In the genomic region with DNA sequence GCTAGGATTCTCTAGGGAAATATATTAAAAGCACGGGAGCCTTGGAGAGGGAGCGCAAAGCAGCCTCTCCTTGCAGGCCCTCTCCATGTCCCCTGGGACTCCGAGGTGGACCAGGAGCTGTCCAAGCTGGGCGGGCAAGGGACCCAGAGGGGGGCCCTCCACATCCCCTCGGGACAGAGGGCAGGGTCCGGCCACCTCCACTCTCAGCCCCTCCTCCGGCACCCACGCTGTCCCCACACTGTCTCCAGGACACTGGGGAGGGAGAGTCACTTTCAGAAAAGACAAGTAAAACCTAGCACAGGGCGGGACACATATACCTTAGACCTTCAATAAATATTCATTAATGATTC, we compare ENCODE assay signal across 10 cellular contexts.
DNase-seq lines count a peak whose midpoint lies in the region; TF ChIP-seq lines count a peak whose summit lies in the region.
"Had no signal": no experiment of that assay in that cellular context is flagged by ENCODE, and none has a peak within 500 bp of the region (broad histone marks: within the 10 kb centered on the region; RNA-seq: fewer than 3 reads in every experiment).

No MANE protein-coding gene starts in this region.

- peaks cover 14 to 37% of the 10 kb centered on the region in 2 donors for H3K27me3 ChIP-seq in mucosa of rectum (ENCODE audit: control insufficient read depth in 2 of 2, insufficient read depth in 2 of 2, low read length in 2 of 2)
- no peaks in the 10 kb centered on the region for H3K27me3 ChIP-seq in thyroid gland

- no peaks in the 10 kb centered on the region for H3K36me3 Mint-ChIP-seq in dendritic cell treated with granulocyte-macrophage colony-stimulating factor and Interleukin-4, amounts not matched to agents 40 ng/mL and 50 ng/mL, for 4 days (ENCODE audit: low read depth)

- H3K4me1 Mint-ChIP-seq in dendritic cell treated with granulocyte-macrophage colony-stimulating factor and Interleukin-4, amounts not matched to agents 40 ng/mL and 50 ng/mL, for 4 days (ENCODE audit: low read depth), result peaks cover 34% of the 10 kb centered on the region

- no peak for DNase-seq in NB4 (ENCODE audit: low read depth)
- no peak for DNase-seq in thyroid gland
- DNase-seq in middle frontal gyrus (ENCODE audit: extremely low spot score, low spot score), result no peak
- DNase-seq in NCI-H2081 treated with DMSO at 0.1 percent for 48 hours (lab: John Stamatoyannopoulos, UW), result no peak
- no peak for DNase-seq in dermis blood vessel endothelial cell
- DNase-seq: activated CD8-positive, alpha-beta memory T cell treated with anti-CD3 and anti-CD28 coated beads, Interleukin-2, amount 50 U/mL, for 4 hours; foreskin melanocyte had no signal

- intact Hi-C loops in dendritic cell treated with granulocyte-macrophage colony-stimulating factor and Interleukin-4, amounts not matched to agents 40 ng/mL and 50 ng/mL, for 4 days (cut with micrococcal nuclease), result no loop called here
- intact Hi-C loops in thyroid gland (cut with DNase I), result no loop called here

- TF ChIP-seq POLR2A in NB4 (IDR thresholded peaks at IDR 0.05; ENCODE audit: extremely low read depth, insufficient read length), result no peak
- TF ChIP-seq POLR2A in thyroid gland (IDR thresholded peaks at IDR 0.05), result no peak

- H3K9me3 ChIP-seq in mucosa of rectum (ENCODE audit: control insufficient read depth in 2 of 2, low read length in 2 of 2), result peaks cover 0 to 3% of the 10 kb centered on the region in 2 donors
- no peaks in the 10 kb centered on the region for H3K9me3 ChIP-seq in thyroid gland

- no peak overlapping the region for H3K27ac Mint-ChIP-seq in dendritic cell treated with granulocyte-macrophage colony-stimulating factor and Interleukin-4, amounts not matched to agents 40 ng/mL and 50 ng/mL, for 4 days

- peak overlapping the region in 1 of 2 donors; percentile 47 for H3K9ac ChIP-seq in mucosa of rectum (ENCODE audit: low read depth in 1 of 2, low read length in 2 of 2)

- H3K27ac ChIP-seq in mucosa of rectum (ENCODE audit: low read depth in 2 of 2, low read length in 2 of 2) (no peak overlapping the region), thyroid gland (peak overlapping the region in 2 of 3 donors; percentile 12 to 35)
- H3K27ac ChIP-seq: RWPE1 had no signal

- H3K36me3 ChIP-seq in mucosa of rectum (ENCODE audit: control insufficient read depth in 2 of 2, insufficient read depth in 2 of 2, low read length in 2 of 2), result no peaks in the 10 kb centered on the region
- H3K36me3 ChIP-seq in thyroid gland, result no peaks in the 10 kb centered on the region

- H3K9me3 Mint-ChIP-seq in dendritic cell treated with granulocyte-macrophage colony-stimulating factor and Interleukin-4, amounts not matched to agents 40 ng/mL and 50 ng/mL, for 4 days, result peaks cover 7% of the 10 kb centered on the region

- H3K27me3 Mint-ChIP-seq in dendritic cell treated with granulocyte-macrophage colony-stimulating factor and Interleukin-4, amounts not matched to agents 40 ng/mL and 50 ng/mL, for 4 days, result peaks cover 20% of the 10 kb centered on the region

- H3K4me3 ChIP-seq in NB4 (ENCODE audit: low read depth, low read length), result peak overlapping the region; percentile 43
- H3K4me3 ChIP-seq in mucosa of rectum (ENCODE audit: low read length in 2 of 2), result peak overlapping the region; percentile 65 to 67
- H3K4me3 ChIP-seq in thyroid gland (replicated peaks in 1 of 3), result peak overlapping the region in 2 of 3 donors; percentile 23 to 49

- 34 to 56% methylated on average over 8 to 9 of the region's 9 CpGs for WGBS in thyroid gland, 2 donors

- peaks cover 3% of the 10 kb centered on the region in 2 donors for H3K4me1 ChIP-seq in mucosa of rectum (ENCODE audit: control insufficient read depth in 2 of 2, insufficient read depth in 2 of 2, low read length in 2 of 2)
- H3K4me1 ChIP-seq in thyroid gland, result peaks cover 16 to 22% of the 10 kb centered on the region in 2 donors

- TF ChIP-seq CTCF in NB4 (IDR thresholded peaks at IDR 0.05; ENCODE audit: low read depth, low read length) (no peak), thyroid gland (IDR thresholded peaks at IDR 0.05) (no peak)

- H3K4me3 Mint-ChIP-seq in dendritic cell treated with granulocyte-macrophage colony-stimulating factor and Interleukin-4, amounts not matched to agents 40 ng/mL and 50 ng/mL, for 4 days, result peak overlapping the region; percentile 82

Comparison
In these comparisons a context has a peak if more than half of its experiments do, and no peak if none do; other contexts are left out.
1. H3K27ac ChIP-seq: peak in thyroid gland (2 of 3); none in mucosa of rectum (0 of 2).
2. Peak in every context shown above with its lines, with median percentiles within 50 percentile points of each other: H3K4me3 ChIP-seq.